10 cellular contexts compared by ENCODE assay signal in genomic region chr5:168314735-168315411, GRCh38. TPM values are rescaled to one million over a fixed set of nuclear protein-coding genes. Genes with fewer than 3 reads are reported as not detected.
DNase-seq lines count a peak whose midpoint lies in the region; ATAC-seq and TF ChIP-seq lines count a peak whose summit lies in the region.
"Had no signal": no experiment of that assay in that cellular context is flagged by ENCODE, and none has a peak within 500 bp of the region (broad histone marks: within the 10 kb centered on the region; RNA-seq: fewer than 3 reads in every experiment).

No MANE protein-coding gene starts in this region.

- H3K4me3 ChIP-seq in astrocyte of the spinal cord (ENCODE audit: low read depth, low read length), result no peak overlapping the region
- H3K4me3 ChIP-seq: SJCRH30 had no signal

- peak overlapping the region; percentile 79 for H3K4me3 Mint-ChIP-seq in type B pancreatic cell
- H3K4me3 Mint-ChIP-seq: activated naive CD8-positive, alpha-beta T cell had no signal

- peak overlapping the region; percentile 99 for H3K27ac Mint-ChIP-seq in type B pancreatic cell
- H3K27ac Mint-ChIP-seq: activated naive CD8-positive, alpha-beta T cell had no signal

- H3K9me3 Mint-ChIP-seq in type B pancreatic cell, result no peaks in the 10 kb centered on the region

- DNase-seq in HS-5 (ENCODE audit: low read depth) (peak; percentile 98), astrocyte of the spinal cord (ENCODE audit: low read depth, low spot score) (peak; percentile 90), kidney glomerular epithelial cell (lab: John Stamatoyannopoulos, UW) (peak; percentile 99), type B pancreatic cell (ENCODE audit: extremely low spot score, unreplicated experiment) (no peak)
- DNase-seq in activated CD8-positive, alpha-beta memory T cell treated with anti-CD3 and anti-CD28 coated beads, Interleukin-2, amount 50 U/mL, for 4 hours, result no peak
- DNase-seq: SJCRH30 had no signal

- TF ChIP-seq CTCF in astrocyte of the spinal cord (IDR thresholded peaks at IDR 0.05; ENCODE audit: low read depth, low read length), result no peak
- no peak for TF ChIP-seq CTCF in type B pancreatic cell (conservative IDR thresholded peaks at IDR 0.05)

- ATAC-seq in HG02588 (IDR thresholded peaks at IDR 0.05; ENCODE audit: unreplicated experiment) (no peak), GM18867 (IDR thresholded peaks at IDR 0.05; ENCODE audit: unreplicated experiment) (no peak), GM21576 (IDR thresholded peaks at IDR 0.05; ENCODE audit: unreplicated experiment) (no peak)

- H3K4me1 Mint-ChIP-seq in type B pancreatic cell (ENCODE audit: unreplicated experiment), result peaks cover 44% of the 10 kb centered on the region

- H3K27me3 Mint-ChIP-seq in type B pancreatic cell, result no peaks in the 10 kb centered on the region
- H3K27me3 Mint-ChIP-seq: activated naive CD8-positive, alpha-beta T cell had no signal

- in situ Hi-C loops in astrocyte of the spinal cord (cut with HindIII; ENCODE audit: low sequenced_read_pairs), result no loop called here

- peaks cover 5% of the 10 kb centered on the region for H3K36me3 Mint-ChIP-seq in type B pancreatic cell
- H3K36me3 Mint-ChIP-seq: activated naive CD8-positive, alpha-beta T cell had no signal

RNA-seq across cellular contexts. Expression of gene WWC1, which starts 23.4 kb away (rescaled TPM):
- 80.1 and 183 TPM in 2 replicates for total RNA-seq in type B pancreatic cell (ENCODE audit: low replicate concordance)
- total RNA-seq: SJCRH30 had no signal

Comparison
In these comparisons a context has a peak if more than half of its experiments do, and no peak if none do; other contexts are left out.
1. DNase-seq: peak in HS-5 (single experiment), astrocyte of the spinal cord (single experiment) and kidney glomerular epithelial cell (single experiment); none in type B pancreatic cell (single experiment) and activated CD8-positive, alpha-beta memory T cell treated with anti-CD3 and anti-CD28 coated beads, Interleukin-2, amount 50 U/mL, for 4 hours (single experiment).